Comparison of ENCODE assay signal across 8 cellular contexts in the genomic region with DNA sequence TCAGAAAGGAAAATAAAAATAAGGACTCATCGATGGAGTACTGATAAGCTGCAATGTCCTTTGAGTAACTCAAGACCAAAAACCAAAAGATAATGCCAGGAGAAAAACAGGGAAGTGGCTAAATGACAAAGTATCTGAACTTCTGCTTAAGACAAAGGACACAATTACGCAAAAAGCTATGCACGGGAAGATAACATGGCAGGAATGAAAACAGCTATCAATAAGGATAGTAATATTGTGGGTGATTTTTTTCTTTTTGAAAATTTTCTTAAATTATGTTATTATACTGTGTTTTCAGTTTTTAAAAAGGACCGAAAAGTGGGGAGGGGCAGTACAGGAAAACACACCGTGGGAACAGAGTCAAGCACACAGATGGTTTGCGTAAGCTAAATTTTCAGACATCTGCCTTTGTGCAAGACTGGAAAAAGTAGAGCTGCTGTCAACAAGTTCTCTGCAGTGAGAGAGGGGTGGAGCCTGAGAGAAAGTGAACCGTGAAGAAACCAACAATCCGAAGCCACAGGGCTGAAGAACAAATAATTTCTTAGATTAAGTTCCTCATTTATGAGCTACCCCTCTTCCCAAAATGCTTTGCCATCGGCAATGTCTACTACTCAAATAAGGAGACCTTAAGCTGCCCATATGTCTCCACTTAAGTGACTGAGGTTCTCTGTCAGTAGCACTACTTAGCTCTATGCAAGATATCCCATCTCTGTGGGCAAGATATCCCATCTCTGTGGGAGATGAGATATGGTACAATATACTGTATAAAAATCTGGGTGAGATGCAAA.
DNase-seq lines count a peak whose midpoint lies in the region; ATAC-seq, FAIRE-seq and TF ChIP-seq lines count a peak whose summit lies in the region.

No MANE protein-coding gene starts in this region.

- intact Hi-C loops in Right ventricle myocardium inferior (cut with DNase I): loop anchor here (5.0 kb wide), 1 partner anchor 40 kb away; no protein-coding TSS in a partner anchor

- H3K4me3 Mint-ChIP-seq in activated T-cell treated with anti-CD3 and anti-CD28 coated beads, Interleukin-2, amount 50 U/mL, for 4 hours: peak overlapping the region; percentile 59

- H4K20me1 ChIP-seq in MM.1S (ENCODE audit: insufficient read depth, low read length): no peaks in the 10 kb centered on the region

- H3K79me2 ChIP-seq in MM.1S (ENCODE audit: low read length): 0 out of 2 replicates have a peak, but pooled peaks cover 4% of the 10 kb centered on the region

- TF ChIP-seq POLR2A in GM12892 (IDR thresholded peaks at IDR 0.05; ENCODE audit: low read depth, low read length): peak; percentile 52; the same call in 1 of the 2 replicates

- no peaks in the 10 kb centered on the region for H3K27me3 Mint-ChIP-seq in activated T-cell treated with anti-CD3 and anti-CD28 coated beads, Interleukin-2, amount 50 U/mL, for 4 hours (ENCODE audit: low read depth)

- H3K9me3 ChIP-seq in MM.1S (replicated peaks; ENCODE audit: insufficient read depth, low read length) (no peaks in the 10 kb centered on the region), skeletal muscle tissue (ENCODE audit: control insufficient read depth in 3 of 3, low read length in 3 of 3) (no peaks in the 10 kb centered on the region)

- peaks cover 10% of the 10 kb centered on the region; the same call in 1 of the 2 replicates for H3K4me1 ChIP-seq in MM.1S (ENCODE audit: low read length)
- H3K4me1 ChIP-seq in skeletal muscle tissue (ENCODE audit: control insufficient read depth in 3 of 3, insufficient read depth in 3 of 3, low read length in 3 of 3): peaks cover 26 to 36% (median 27%) of the 10 kb centered on the region in 3 donors

- no peaks in the 10 kb centered on the region for H3K9me2 ChIP-seq in MM.1S (replicated peaks; ENCODE audit: insufficient read depth, low read length)

- peaks cover 9% of the 10 kb centered on the region for H3K36me3 Mint-ChIP-seq in activated T-cell treated with anti-CD3 and anti-CD28 coated beads, Interleukin-2, amount 50 U/mL, for 4 hours (ENCODE audit: insufficient read depth)

- ATAC-seq in GM21576 (IDR thresholded peaks at IDR 0.05; ENCODE audit: unreplicated experiment): peak; percentile 68
- ATAC-seq in activated T-cell treated with anti-CD3 and anti-CD28 coated beads, Interleukin-2, amount 50 U/mL, for 4 hours: peak; percentile 28 to 33
- peak; percentile 94 for ATAC-seq in Right ventricle myocardium inferior

- no peaks in the 10 kb centered on the region for H3F3A ChIP-seq in MM.1S (ENCODE audit: insufficient read depth, low read length)

- no peak for TF ChIP-seq CTCF in MM.1S (IDR thresholded peaks at IDR 0.05; ENCODE audit: low read length)

- H3K4me3 ChIP-seq in MM.1S (ENCODE audit: low read length): no peak overlapping the region
- H3K4me3 ChIP-seq in skeletal muscle tissue (ENCODE audit: low read length in 3 of 3): peak overlapping the region in 2 of 3 donors; percentile 15 to 61

- no peak overlapping the region for H3K27ac ChIP-seq in MM.1S (ENCODE audit: low read length)
- peak overlapping the region; percentile 66 for H3K27ac ChIP-seq in skeletal muscle tissue (ENCODE audit: low read depth, low read length)

- H3K27me3 ChIP-seq in MM.1S (replicated peaks; ENCODE audit: insufficient read depth, low read length) (no peaks in the 10 kb centered on the region), skeletal muscle tissue (ENCODE audit: control insufficient read depth in 3 of 3, insufficient read depth in 3 of 3, low read length in 3 of 3) (no peaks in the 10 kb centered on the region)

- H3K4me2 ChIP-seq in MM.1S (ENCODE audit: low read depth, low read length): 0 out of 2 replicates have a peak overlapping the region, but pooled peaks have one; percentile 21

- DNase-seq in GM12892 (ENCODE audit: insufficient read length): peak; percentile 31
- peak; percentile 16 for DNase-seq in MM.1S
- peak; percentile 17 for DNase-seq in activated T-cell treated with anti-CD3 and anti-CD28 coated beads, Interleukin-2, amount 50 U/mL, for 4 hours
- no peak for DNase-seq in Right ventricle myocardium inferior (ENCODE audit: missing footprints)
- DNase-seq in NCI-H1436 (lab: John Stamatoyannopoulos, UW): no peak
- DNase-seq in HK-2 (ENCODE audit: unreplicated experiment): no peak

- no peak overlapping the region for H2AFZ ChIP-seq in MM.1S (ENCODE audit: low read length)

- H3K36me3 ChIP-seq in MM.1S (replicated peaks; ENCODE audit: insufficient read depth, low read length) (no peaks in the 10 kb centered on the region), skeletal muscle tissue (ENCODE audit: control insufficient read depth in 3 of 3, insufficient read depth in 3 of 3, low read length in 3 of 3) (peaks cover 0 to 3% (median 0%) of the 10 kb centered on the region in 3 donors)

- peak; percentile 97 for FAIRE-seq in GM12892 (lab: Jason Lieb, UNC)

- H3K9me3 Mint-ChIP-seq in activated T-cell treated with anti-CD3 and anti-CD28 coated beads, Interleukin-2, amount 50 U/mL, for 4 hours: no peaks in the 10 kb centered on the region

- H3K4me1 Mint-ChIP-seq in activated T-cell treated with anti-CD3 and anti-CD28 coated beads, Interleukin-2, amount 50 U/mL, for 4 hours (ENCODE audit: low read depth): peaks cover 73% of the 10 kb centered on the region

- H3K9ac ChIP-seq in MM.1S (ENCODE audit: low read length): no peak overlapping the region
- H3K9ac ChIP-seq in skeletal muscle tissue (ENCODE audit: low read depth in 1 of 3, low read length in 3 of 3): peak overlapping the region in 2 of 3 donors; percentile 21 to 45

Comparison
In these comparisons a context has a peak if more than half of its experiments do, and no peak if none do; other contexts are left out.
1. DNase-seq: peak in GM12892 (single experiment), MM.1S (single experiment) and activated T-cell treated with anti-CD3 and anti-CD28 coated beads, Interleukin-2, amount 50 U/mL, for 4 hours (single experiment); none in Right ventricle myocardium inferior (single experiment), NCI-H1436 (single experiment) and HK-2 (single experiment).
2. ATAC-seq: peak in every context shown above with its lines; median percentile 94 in Right ventricle myocardium inferior; 68 in GM21576; 30 in activated T-cell treated with anti-CD3 and anti-CD28 coated beads, Interleukin-2, amount 50 U/mL, for 4 hours.